30 cellular contexts compared by ENCODE assay signal in the genomic region with DNA sequence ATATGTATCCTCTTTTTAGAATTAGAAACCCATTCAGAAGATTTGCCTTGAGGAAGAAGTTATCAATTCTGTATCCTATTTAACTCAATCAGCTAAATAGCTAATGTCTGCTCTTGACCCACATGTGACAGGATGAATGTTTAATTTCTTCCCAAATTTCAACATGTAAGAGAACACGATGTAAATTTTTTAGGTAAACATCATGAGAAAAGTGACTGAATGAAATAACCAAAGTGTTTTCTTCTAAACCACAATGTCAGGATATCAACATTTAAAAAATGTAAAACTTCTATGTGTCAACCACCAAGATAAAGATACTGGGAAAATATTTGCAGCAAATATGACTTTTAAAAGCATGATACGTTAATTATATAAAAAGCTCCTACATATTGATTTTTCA.
"Had no signal": no experiment of that assay in that cellular context is flagged by ENCODE, and none has a peak within 500 bp of the region (broad histone marks: within the 10 kb centered on the region; RNA-seq: fewer than 3 reads in every experiment).

No MANE protein-coding gene starts in this region.

- H3K27me3 ChIP-seq: hepatocyte, left lung, neural progenitor cell, pancreas, stomach, testis, thyroid gland, upper lobe of right lung had no signal

- H3K27ac Mint-ChIP-seq: naive B cell; natural killer cell; nephron progenitor cell; neural progenitor cell; stimulated activated naive B cell treated with anti-CD40 and anti-IgM and Interleukin-4, amounts not matched to agents 10 μg/mL and 1 μg/mL and 100 μg/mL, for 72 hours had no signal

- H3K36me3 ChIP-seq: left lung, lower lobe of right lung, neural progenitor cell, pancreas, prostate gland, stomach, thyroid gland, upper lobe of right lung had no signal

- H3K4me3 ChIP-seq: hepatocyte, left lung, lower lobe of right lung, neural progenitor cell, pancreas, prostate gland, skin epidermis, stomach, testis, thyroid gland, upper lobe of right lung had no signal

- H3K36me3 Mint-ChIP-seq: naive B cell; natural killer cell; neural progenitor cell; stimulated activated naive B cell treated with anti-CD40 and anti-IgM and Interleukin-4, amounts not matched to agents 10 μg/mL and 1 μg/mL and 100 μg/mL, for 72 hours had no signal

- H3K9me3 ChIP-seq: left lung, lower lobe of right lung, pancreas, prostate gland, stomach, testis, thyroid gland, upper lobe of right lung had no signal

- H3K4me1 ChIP-seq: lower lobe of right lung, prostate gland, stomach, testis, thyroid gland, upper lobe of right lung had no signal

- DNase-seq: kidney; left colon; left lung; lower lobe of right lung; mammary epithelial cell; mesendoderm; naive B cell; natural killer cell; nephron progenitor cell; pancreas; posterior cingulate gyrus; retina; right cardiac atrium; stimulated activated CD4-positive, alpha-beta T cell treated with anti-CD3 and anti-CD28 coated beads, Interleukin-12 subunit alpha, Interleukin-12 subunit beta, amount 100 ng/mL, for 4 hours; stimulated activated CD4-positive, alpha-beta T cell treated with anti-CD3 and anti-CD28 coated beads, Interleukin-15, amount 100 ng/mL, for 24 hours; stimulated activated CD4-positive, alpha-beta T cell treated with anti-CD3 and anti-CD28 coated beads, Interleukin-2, amount 100 ng/mL, for 24 hours; stimulated activated CD4-positive, alpha-beta T cell treated with anti-CD3 and anti-CD28 coated beads, Interleukin-4, amount 100 ng/mL, for 1 hour; stimulated activated naive B cell treated with anti-CD40 and anti-IgM and Interleukin-4, amounts not matched to agents 10 μg/mL and 1 μg/mL and 100 μg/mL, for 72 hours; stimulated activated naive CD8-positive, alpha-beta T cell treated with anti-CD3 and anti-CD28 coated beads, Interleukin-15, Interleukin-2, amounts not matched to agents 100 U/mL and 50 U/mL, for 24 hours; stomach; testis; thyroid gland; trophoblast cell; upper lobe of right lung had no signal

- H3K9me3 Mint-ChIP-seq: natural killer cell; nephron progenitor cell; neural progenitor cell; stimulated activated naive B cell treated with anti-CD40 and anti-IgM and Interleukin-4, amounts not matched to agents 10 μg/mL and 1 μg/mL and 100 μg/mL, for 72 hours had no signal

- H3K4me1 Mint-ChIP-seq: nephron progenitor cell had no signal

- ATAC-seq: left colon; left lung; lower lobe of right lung; natural killer cell; pancreas; right cardiac atrium; sciatic nerve; stimulated activated naive B cell treated with anti-CD40 and anti-IgM and Interleukin-4, amounts not matched to agents 10 μg/mL and 1 μg/mL and 100 μg/mL, for 72 hours; stimulated activated naive CD8-positive, alpha-beta T cell treated with anti-CD3 and anti-CD28 coated beads, Interleukin-15, Interleukin-2, amounts not matched to agents 100 U/mL and 50 U/mL, for 24 hours; upper lobe of right lung had no signal

- H3K9ac ChIP-seq: neural progenitor cell had no signal

- H3K4me3 Mint-ChIP-seq: mesothelial cell of epicardium; naive B cell; natural killer cell; nephron progenitor cell; neural progenitor cell; stimulated activated naive B cell treated with anti-CD40 and anti-IgM and Interleukin-4, amounts not matched to agents 10 μg/mL and 1 μg/mL and 100 μg/mL, for 72 hours had no signal

- H3K27me3 Mint-ChIP-seq: naive B cell; stimulated activated naive B cell treated with anti-CD40 and anti-IgM and Interleukin-4, amounts not matched to agents 10 μg/mL and 1 μg/mL and 100 μg/mL, for 72 hours had no signal
